ENCODE assay signal across 19 cellular contexts in genomic region chr1:211376807-211377206, GRCh38. TPM values are rescaled to one million over a fixed set of nuclear protein-coding genes. Genes with fewer than 3 reads are reported as not detected.
DNase-seq lines count a peak whose midpoint lies in the region; ATAC-seq and TF ChIP-seq lines count a peak whose summit lies in the region.
"Had no signal": no experiment of that assay in that cellular context is flagged by ENCODE, and none has a peak within 500 bp of the region (broad histone marks: within the 10 kb centered on the region; RNA-seq: fewer than 3 reads in every experiment).

No MANE protein-coding gene starts in this region.

- no peak for TF ChIP-seq CTCF in chondrocyte (IDR thresholded peaks at IDR 0.05)
- TF ChIP-seq CTCF in WERI-Rb-1 (IDR thresholded peaks at IDR 0.05; ENCODE audit: low read depth, low read length): no peak

- H3K4me3 ChIP-seq in WERI-Rb-1 (ENCODE audit: low read depth, low read length): no peak overlapping the region
- H3K4me3 ChIP-seq: adrenal gland, cardiac muscle cell, prostate gland, skin epidermis had no signal

- ATAC-seq in activated T-cell treated with anti-CD3 and anti-CD28 coated beads, Interleukin-2, amount 50 U/mL, for 72 hours (replicated peaks in 1 of 2): peak in 1 of 2 donors; percentile 43
- no peak for ATAC-seq in stimulated activated effector memory CD8-positive, alpha-beta T cell treated with anti-CD3 and anti-CD28 coated beads, Interleukin-12 subunit alpha, Interleukin-12 subunit beta, amount 100 ng/mL, for 72 hours
- ATAC-seq in HG03378 (IDR thresholded peaks at IDR 0.05; ENCODE audit: unreplicated experiment): no peak

- peaks cover 10% of the 10 kb centered on the region for H3K36me3 ChIP-seq in WERI-Rb-1
- H3K36me3 ChIP-seq: cardiac muscle cell, prostate gland had no signal

- no peaks in the 10 kb centered on the region for H3K9me3 Mint-ChIP-seq in activated T-cell treated with anti-CD3 and anti-CD28 coated beads, Interleukin-2, amount 50 U/mL, for 72 hours
- no peaks in the 10 kb centered on the region for H3K9me3 Mint-ChIP-seq in chondrocyte (ENCODE audit: low read depth)
- no peaks in the 10 kb centered on the region for H3K9me3 Mint-ChIP-seq in stimulated activated effector memory CD8-positive, alpha-beta T cell treated with anti-CD3 and anti-CD28 coated beads, Interleukin-12 subunit alpha, Interleukin-12 subunit beta, amount 100 ng/mL, for 72 hours
- H3K9me3 Mint-ChIP-seq: activated CD4-positive, alpha-beta T cell treated with anti-CD3 and anti-CD28 coated beads, Interleukin-2, amount 10 ng/mL, durations not matched to agents 7 days and 5 days; neural crest cell had no signal

- H3K9me3 ChIP-seq in WERI-Rb-1 (ENCODE audit: severe bottlenecking): no peaks in the 10 kb centered on the region
- H3K9me3 ChIP-seq: adrenal gland, prostate gland had no signal

- H3K4me1 Mint-ChIP-seq in activated T-cell treated with anti-CD3 and anti-CD28 coated beads, Interleukin-2, amount 50 U/mL, for 72 hours (ENCODE audit: low read depth): peaks cover 44% of the 10 kb centered on the region
- H3K4me1 Mint-ChIP-seq in chondrocyte (ENCODE audit: low read depth): peaks cover 38% of the 10 kb centered on the region
- H3K4me1 Mint-ChIP-seq in stimulated activated effector memory CD8-positive, alpha-beta T cell treated with anti-CD3 and anti-CD28 coated beads, Interleukin-12 subunit alpha, Interleukin-12 subunit beta, amount 100 ng/mL, for 72 hours: peaks cover 48% of the 10 kb centered on the region

- no peaks in the 10 kb centered on the region for H3K27me3 ChIP-seq in WERI-Rb-1 (ENCODE audit: insufficient read depth, low read depth, severe bottlenecking)
- H3K27me3 ChIP-seq: adrenal gland, cardiac muscle cell had no signal

- H3K4me3 Mint-ChIP-seq in activated T-cell treated with anti-CD3 and anti-CD28 coated beads, Interleukin-2, amount 50 U/mL, for 72 hours: no peak overlapping the region
- no peak overlapping the region for H3K4me3 Mint-ChIP-seq in chondrocyte (ENCODE audit: unreplicated experiment)
- no peak overlapping the region for H3K4me3 Mint-ChIP-seq in stimulated activated effector memory CD8-positive, alpha-beta T cell treated with anti-CD3 and anti-CD28 coated beads, Interleukin-12 subunit alpha, Interleukin-12 subunit beta, amount 100 ng/mL, for 72 hours
- H3K4me3 Mint-ChIP-seq: activated CD4-positive, alpha-beta T cell treated with anti-CD3 and anti-CD28 coated beads, Interleukin-2, amount 10 ng/mL, durations not matched to agents 7 days and 5 days; neural crest cell had no signal

- DNase-seq in activated T-cell treated with anti-CD3 and anti-CD28 coated beads, Interleukin-2, amount 50 U/mL, for 72 hours: no peak
- no peak for DNase-seq in activated T-cell treated with anti-CD3 and anti-CD28 coated beads, Interleukin-2, amount 50 U/mL, for 48 hours
- DNase-seq in HT1080 (ENCODE audit: low read depth) (peak; percentile 54), chondrocyte (ENCODE audit: low spot score) (no peak), WERI-Rb-1 (no peak), kidney glomerular epithelial cell (lab: John Stamatoyannopoulos, UW) (no peak)
- DNase-seq in stimulated activated effector memory CD8-positive, alpha-beta T cell treated with anti-CD3 and anti-CD28 coated beads, Interleukin-12 subunit alpha, Interleukin-12 subunit beta, amount 100 ng/mL, for 72 hours (ENCODE audit: low spot score in 2 of 2): no peak
- DNase-seq: activated CD4-positive, alpha-beta T cell treated with anti-CD3 and anti-CD28 coated beads, Interleukin-2, amount 10 ng/mL, durations not matched to agents 7 days and 5 days; adrenal gland; foreskin melanocyte; NCI-H2029 treated with DMSO at 0.1 percent for 48 hours; NK-92 treated with Interleukin-12 subunit alpha and Interleukin-12 subunit beta, amount 100 ng/mL, for 24 hours had no signal

- H3K36me3 Mint-ChIP-seq in activated T-cell treated with anti-CD3 and anti-CD28 coated beads, Interleukin-2, amount 50 U/mL, for 72 hours (ENCODE audit: insufficient read depth in 2 of 2): peaks cover 0 to 13% of the 10 kb centered on the region in 2 donors
- H3K36me3 Mint-ChIP-seq in chondrocyte (ENCODE audit: low read depth): peaks cover 26% of the 10 kb centered on the region
- peaks cover 53% of the 10 kb centered on the region for H3K36me3 Mint-ChIP-seq in stimulated activated effector memory CD8-positive, alpha-beta T cell treated with anti-CD3 and anti-CD28 coated beads, Interleukin-12 subunit alpha, Interleukin-12 subunit beta, amount 100 ng/mL, for 72 hours

- H3K27ac Mint-ChIP-seq in activated T-cell treated with anti-CD3 and anti-CD28 coated beads, Interleukin-2, amount 50 U/mL, for 72 hours: peak overlapping the region; percentile 16
- H3K27ac Mint-ChIP-seq in chondrocyte (ENCODE audit: unreplicated experiment): peak overlapping the region; percentile 23
- H3K27ac Mint-ChIP-seq in stimulated activated effector memory CD8-positive, alpha-beta T cell treated with anti-CD3 and anti-CD28 coated beads, Interleukin-12 subunit alpha, Interleukin-12 subunit beta, amount 100 ng/mL, for 72 hours: peak overlapping the region; percentile 23
- H3K27ac Mint-ChIP-seq: activated CD4-positive, alpha-beta T cell treated with anti-CD3 and anti-CD28 coated beads, Interleukin-2, amount 10 ng/mL, durations not matched to agents 7 days and 5 days had no signal

- H3K27ac ChIP-seq in WERI-Rb-1: no peak overlapping the region
- H3K27ac ChIP-seq: adrenal gland, C4-2B, cardiac muscle cell, KMS-11, prostate gland had no signal

- H3K27me3 Mint-ChIP-seq in activated T-cell treated with anti-CD3 and anti-CD28 coated beads, Interleukin-2, amount 50 U/mL, for 72 hours (ENCODE audit: low read depth): no peaks in the 10 kb centered on the region
- H3K27me3 Mint-ChIP-seq in chondrocyte (ENCODE audit: low read depth): no peaks in the 10 kb centered on the region
- H3K27me3 Mint-ChIP-seq: activated CD4-positive, alpha-beta T cell treated with anti-CD3 and anti-CD28 coated beads, Interleukin-2, amount 10 ng/mL, durations not matched to agents 7 days and 5 days had no signal

RNA-seq across cellular contexts. Expression of gene TRAF5, which starts 50.2 kb away (rescaled TPM):
- total RNA-seq in activated T-cell treated with anti-CD3 and anti-CD28 coated beads, Interleukin-2, amount 50 U/mL, for 72 hours: 10 to 100 TPM; 28.8 to 38.6 TPM
- total RNA-seq in HT1080 (2014; rRNA removed; shearing (Covaris generic)): 5.1 and 6.5 TPM in 2 replicates
- 3.2 and 5.1 TPM in 2 replicates for polyA plus RNA-seq in HT1080 (2015; cell fraction: cytosol; rRNA removed)
- polyA plus RNA-seq in HT1080 (2015; cell fraction: nucleus; rRNA removed): 23.7 and 32.3 TPM in 2 replicates
- total RNA-seq in chondrocyte: 52.9 to 58.7 TPM (median 57.4 TPM) in 3 replicates
